1 cellular context compared by ENCODE assay signal in genomic region chr6:28648035-28648877, GRCh38.
A peak's percentile ranks its signal among the peaks of the same experiment; 100 is the strongest.
TF ChIP-seq lines count a peak whose summit lies in the region.

No MANE protein-coding gene starts in this region.

TF ChIP-seq in HepG2, 621 proteins besides CTCF, POLR2A, EP300 and RAD21 (continued from another document and continues in another):
- TF ChIP-seq, protein P1, sequence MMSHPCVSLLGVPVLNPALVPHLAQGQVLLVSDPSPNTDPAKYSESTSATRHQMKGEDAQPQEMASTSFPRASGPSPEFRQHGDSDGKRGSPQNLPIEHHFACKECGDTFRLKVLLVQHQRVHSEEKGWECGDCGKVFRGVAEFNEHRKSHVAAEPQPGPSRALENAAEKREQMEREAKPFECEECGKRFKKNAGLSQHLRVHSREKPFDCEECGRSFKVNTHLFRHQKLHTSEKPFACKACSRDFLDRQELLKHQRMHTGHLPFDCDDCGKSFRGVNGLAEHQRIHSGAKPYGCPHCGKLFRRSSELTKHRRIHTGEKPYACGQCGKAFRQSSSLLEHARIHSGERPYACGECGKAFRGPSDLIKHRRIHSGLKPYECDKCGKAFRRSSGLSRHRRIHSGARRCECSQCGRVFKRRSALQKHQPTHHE (CRISPR knock-in tag; IDR thresholded peaks at IDR 0.05; ENCODE audit: borderline replicate concordance) = no peak
- TF ChIP-seq, protein P2, sequence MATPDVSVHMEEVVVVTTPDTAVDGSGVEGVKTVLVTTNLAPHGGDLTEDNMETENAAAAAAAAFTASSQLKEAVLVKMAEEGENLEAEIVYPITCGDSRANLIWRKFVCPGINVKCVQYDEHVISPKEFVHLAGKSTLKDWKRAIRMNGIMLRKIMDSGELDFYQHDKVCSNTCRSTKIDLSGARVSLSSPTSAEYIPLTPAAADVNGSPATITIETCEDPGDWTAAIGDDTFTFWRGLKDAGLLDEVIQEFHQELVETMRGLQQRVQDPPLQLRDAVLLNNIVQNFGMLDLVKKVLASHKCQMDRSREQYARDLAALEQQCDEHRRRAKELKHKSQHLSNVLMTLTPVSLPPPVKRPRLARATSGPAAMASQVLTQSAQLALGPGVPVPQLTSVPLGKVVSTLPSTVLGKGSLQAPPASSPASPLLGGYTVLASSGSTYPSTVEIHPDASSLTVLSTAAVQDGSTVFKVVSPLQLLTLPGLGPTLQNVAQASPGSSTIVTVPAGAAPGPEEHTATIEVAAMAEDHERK (CRISPR knock-in tag; IDR thresholded peaks at IDR 0.05; ENCODE audit: low read depth) = no peak
- TF ChIP-seq ATAD3A (CRISPR knock-in tag; IDR thresholded peaks at IDR 0.05) (no peak), EHMT2 (IDR thresholded peaks at IDR 0.05; ENCODE audit: borderline replicate concordance, low read depth, low read length) (no peak), SNAPC5 (CRISPR knock-in tag; IDR thresholded peaks at IDR 0.05; ENCODE audit: borderline replicate concordance) (no peak), ELF1 (CRISPR knock-in tag; IDR thresholded peaks at IDR 0.05) (peak; percentile 7; the same call in 1 of the 2 replicates), GATAD1 (CRISPR knock-in tag; IDR thresholded peaks at IDR 0.05) (no peak; the same call in 1 of the 2 replicates), MTA3 (CRISPR knock-in tag; IDR thresholded peaks at IDR 0.05) (no peak), ZNF597 (CRISPR knock-in tag; IDR thresholded peaks at IDR 0.05) (no peak), ZNF704 (CRISPR knock-in tag; IDR thresholded peaks at IDR 0.05; ENCODE audit: borderline replicate concordance) (no peak), THAP11 (CRISPR knock-in tag; IDR thresholded peaks at IDR 0.05) (0 out of 2 replicates have a peak, but pooled peaks have one; percentile 52), SRY (CRISPR knock-in tag; IDR thresholded peaks at IDR 0.05) (peak; percentile 54; the same call in 1 of the 2 replicates), ZNF232 (CRISPR knock-in tag; IDR thresholded peaks at IDR 0.05; ENCODE audit: borderline replicate concordance) (no peak), TBX2 (CRISPR knock-in tag; IDR thresholded peaks at IDR 0.05; ENCODE audit: borderline replicate concordance) (peak; percentile 77), ELF4 (CRISPR knock-in tag; IDR thresholded peaks at IDR 0.05; ENCODE audit: borderline replicate concordance) (0 out of 2 replicates have a peak, but pooled peaks have one; percentile 27), ZNF383 (CRISPR knock-in tag; IDR thresholded peaks at IDR 0.05; ENCODE audit: borderline replicate concordance) (0 out of 2 replicates have a peak, but pooled peaks have one; percentile 82), MAZ (IDR thresholded peaks at IDR 0.05; ENCODE audit: borderline replicate concordance, low read depth, low read length) (no peak), MAZ (CRISPR knock-in tag; IDR thresholded peaks at IDR 0.05; ENCODE audit: low read depth) (no peak), ZMYM2 (CRISPR knock-in tag; IDR thresholded peaks at IDR 0.05) (peak; percentile 59; the same call in 1 of the 2 replicates), ZNF761 (CRISPR knock-in tag; conservative IDR thresholded peaks at IDR 0.05) (0 out of 2 replicates have a peak, but pooled peaks have one; percentile 41), GTF3A (CRISPR knock-in tag; conservative IDR thresholded peaks at IDR 0.05) (peak; percentile 75; the same call in 1 of the 2 replicates), DR1 (CRISPR knock-in tag; IDR thresholded peaks at IDR 0.05) (no peak), KDM4B (CRISPR knock-in tag; IDR thresholded peaks at IDR 0.05) (no peak), PRMT3 (CRISPR knock-in tag; IDR thresholded peaks at IDR 0.05; ENCODE audit: borderline replicate concordance, low read depth) (no peak), ZNF256 (CRISPR knock-in tag; conservative IDR thresholded peaks at IDR 0.05) (0 out of 2 replicates have a peak, but pooled peaks have one; percentile 56), ELF3 (CRISPR knock-in tag; IDR thresholded peaks at IDR 0.05) (0 out of 2 replicates have a peak, but pooled peaks have one; percentile 9), ZNF282 (IDR thresholded peaks at IDR 0.05; ENCODE audit: partially characterized antibody) (no peak), CENPX (CRISPR knock-in tag; IDR thresholded peaks at IDR 0.05) (no peak), PRDM15 (CRISPR knock-in tag; IDR thresholded peaks at IDR 0.05) (no peak), ZNF646 (CRISPR knock-in tag; IDR thresholded peaks at IDR 0.05) (0 out of 2 replicates have a peak, but pooled peaks have one; percentile 51), ZBED4 (CRISPR knock-in tag; IDR thresholded peaks at IDR 0.05; ENCODE audit: borderline replicate concordance) (no peak; the same call in 1 of the 2 replicates), RFXANK (CRISPR knock-in tag; IDR thresholded peaks at IDR 0.05) (no peak), HNRNPUL1 (IDR thresholded peaks at IDR 0.05; ENCODE audit: low read depth, low read length) (no peak)
- TF ChIP-seq, protein P3, sequence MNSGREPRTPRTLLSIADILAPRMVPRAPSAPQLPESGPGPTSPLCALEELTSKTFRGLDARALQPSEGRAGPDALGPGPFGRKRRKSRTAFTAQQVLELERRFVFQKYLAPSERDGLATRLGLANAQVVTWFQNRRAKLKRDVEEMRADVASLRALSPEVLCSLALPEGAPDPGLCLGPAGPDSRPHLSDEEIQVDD (CRISPR knock-in tag; IDR thresholded peaks at IDR 0.05; ENCODE audit: borderline replicate concordance) = no peak
- TF ChIP-seq, protein P4, sequence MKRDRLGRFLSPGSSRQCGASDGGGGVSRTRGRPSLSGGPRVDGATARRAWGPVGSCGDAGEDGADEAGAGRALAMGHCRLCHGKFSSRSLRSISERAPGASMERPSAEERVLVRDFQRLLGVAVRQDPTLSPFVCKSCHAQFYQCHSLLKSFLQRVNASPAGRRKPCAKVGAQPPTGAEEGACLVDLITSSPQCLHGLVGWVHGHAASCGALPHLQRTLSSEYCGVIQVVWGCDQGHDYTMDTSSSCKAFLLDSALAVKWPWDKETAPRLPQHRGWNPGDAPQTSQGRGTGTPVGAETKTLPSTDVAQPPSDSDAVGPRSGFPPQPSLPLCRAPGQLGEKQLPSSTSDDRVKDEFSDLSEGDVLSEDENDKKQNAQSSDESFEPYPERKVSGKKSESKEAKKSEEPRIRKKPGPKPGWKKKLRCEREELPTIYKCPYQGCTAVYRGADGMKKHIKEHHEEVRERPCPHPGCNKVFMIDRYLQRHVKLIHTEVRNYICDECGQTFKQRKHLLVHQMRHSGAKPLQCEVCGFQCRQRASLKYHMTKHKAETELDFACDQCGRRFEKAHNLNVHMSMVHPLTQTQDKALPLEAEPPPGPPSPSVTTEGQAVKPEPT (CRISPR knock-in tag; IDR thresholded peaks at IDR 0.05; ENCODE audit: low read depth) = peak; percentile 73; the same call in 1 of the 2 replicates
